Comparison of ENCODE assay signal across 1 cellular context in the genomic region with DNA sequence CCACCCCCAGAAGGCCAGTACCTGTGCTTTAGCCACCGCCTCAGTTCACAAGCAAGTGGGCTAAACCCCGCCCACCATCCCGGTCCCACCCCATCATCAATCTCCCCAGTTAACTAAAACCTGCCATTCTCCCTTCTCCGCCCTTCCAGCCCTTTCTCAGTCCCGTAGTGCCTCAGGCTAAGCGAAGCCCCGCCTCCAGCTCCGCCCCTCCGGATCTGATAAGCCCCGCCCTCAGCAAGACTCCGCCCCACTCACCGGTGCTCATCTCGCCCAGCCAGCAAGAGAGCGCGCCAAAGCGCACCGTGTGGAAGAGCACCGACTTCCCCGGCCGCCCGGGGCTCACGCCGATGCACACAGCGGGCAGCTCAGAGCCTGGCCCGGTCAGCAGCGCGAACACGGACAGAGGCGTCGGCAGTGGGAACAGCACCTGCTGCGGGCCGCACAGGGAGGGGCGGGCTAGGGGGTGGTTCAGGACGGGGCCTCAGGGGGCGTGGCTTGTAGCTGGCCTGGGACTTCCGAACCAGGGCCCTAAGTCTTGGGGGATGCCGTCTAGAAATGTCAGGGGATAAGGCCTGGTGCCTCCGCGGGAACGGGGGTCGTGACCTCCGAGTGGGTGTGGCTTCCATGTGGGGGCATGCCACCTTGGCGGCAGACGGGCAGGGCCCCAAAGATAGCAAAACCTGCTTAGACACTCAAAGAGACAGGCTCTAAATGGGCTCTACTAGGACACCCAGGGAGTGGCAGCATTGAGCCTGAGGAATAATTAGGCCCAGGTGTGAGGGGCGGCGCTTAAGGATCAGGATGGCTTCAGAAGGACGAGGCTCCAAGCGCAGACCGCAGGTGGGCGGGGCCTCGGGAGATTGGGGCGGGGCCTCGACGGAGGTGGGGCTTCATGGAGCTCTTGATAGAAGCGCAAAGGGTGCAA.
TF ChIP-seq lines count a peak whose summit lies in the region.

No MANE protein-coding gene starts in this region.

TF ChIP-seq in K562, 482 proteins besides CTCF, POLR2A, EP300 and RAD21 (continues in another document):
- TF ChIP-seq NRF1 (conservative IDR thresholded peaks at IDR 0.05 in 1 of 2, IDR thresholded peaks at IDR 0.05 in 1 of 2) (peak; percentile 52 to 59), NR2F6 (CRISPR knock-in tag; IDR thresholded peaks at IDR 0.05) (no peak), ZNF239 (CRISPR knock-in tag; IDR thresholded peaks at IDR 0.05) (no peak), ZNF263 (CRISPR knock-in tag; IDR thresholded peaks at IDR 0.05; ENCODE audit: borderline replicate concordance) (peak; percentile 71; the same call in 1 of the 2 replicates), JUND (IDR thresholded peaks at IDR 0.05; ENCODE audit: borderline replicate concordance, low read depth, low read length) (0 out of 2 replicates have a peak, but pooled peaks have one; percentile 25), JUND (tag; IDR thresholded peaks at IDR 0.05; ENCODE audit: borderline replicate concordance, low read depth, low read length) (no peak), ZNF384 (IDR thresholded peaks at IDR 0.05; ENCODE audit: low read depth, low read length) (no peak), GABPB1 (CRISPR knock-in tag; IDR thresholded peaks at IDR 0.05) (0 out of 2 replicates have a peak, but pooled peaks have one; percentile 25), FOXJ3 (CRISPR knock-in tag; IDR thresholded peaks at IDR 0.05) (no peak), PCBP1 (IDR thresholded peaks at IDR 0.05; ENCODE audit: low read depth, low read length, poor library complexity, severe bottlenecking) (peak; percentile 17), NR2C2 (CRISPR knock-in tag; IDR thresholded peaks at IDR 0.05) (peak; percentile 83; the same call in 1 of the 2 replicates), NR2C2 (tag; IDR thresholded peaks at IDR 0.05) (peak; percentile 89), HNRNPH1 (optimal IDR thresholded peaks at IDR 0.05; ENCODE audit: low read depth, low read length) (no peak), MTA3 (IDR thresholded peaks at IDR 0.05; ENCODE audit: borderline replicate concordance) (no peak), ETV1 (tag; conservative IDR thresholded peaks at IDR 0.05; ENCODE audit: low read depth) (no peak), SIX5 (IDR thresholded peaks at IDR 0.05; ENCODE audit: borderline replicate concordance in 1 of 2, insufficient read depth in 1 of 2, low read depth in 1 of 2, low read length in 2 of 2) (no peak), ZNF134 (CRISPR knock-in tag; conservative IDR thresholded peaks at IDR 0.05) (0 out of 2 replicates have a peak, but pooled peaks have one; percentile 38), CHD4 (IDR thresholded peaks at IDR 0.05; ENCODE audit: insufficient read depth, insufficient replicate concordance, low read depth, low read length, poor library complexity, severe bottlenecking) (no peak), ATF1 (CRISPR knock-in tag; IDR thresholded peaks at IDR 0.05) (no peak), ATF1 (tag; IDR thresholded peaks at IDR 0.05) (no peak), CREB1 (IDR thresholded peaks at IDR 0.05) (no peak), CREB1 (CRISPR knock-in tag; IDR thresholded peaks at IDR 0.05) (0 out of 2 replicates have a peak, but pooled peaks have one; percentile 44), TAF9B (IDR thresholded peaks at IDR 0.05; ENCODE audit: partially characterized antibody) (no peak)
- TF ChIP-seq, protein P1, sequence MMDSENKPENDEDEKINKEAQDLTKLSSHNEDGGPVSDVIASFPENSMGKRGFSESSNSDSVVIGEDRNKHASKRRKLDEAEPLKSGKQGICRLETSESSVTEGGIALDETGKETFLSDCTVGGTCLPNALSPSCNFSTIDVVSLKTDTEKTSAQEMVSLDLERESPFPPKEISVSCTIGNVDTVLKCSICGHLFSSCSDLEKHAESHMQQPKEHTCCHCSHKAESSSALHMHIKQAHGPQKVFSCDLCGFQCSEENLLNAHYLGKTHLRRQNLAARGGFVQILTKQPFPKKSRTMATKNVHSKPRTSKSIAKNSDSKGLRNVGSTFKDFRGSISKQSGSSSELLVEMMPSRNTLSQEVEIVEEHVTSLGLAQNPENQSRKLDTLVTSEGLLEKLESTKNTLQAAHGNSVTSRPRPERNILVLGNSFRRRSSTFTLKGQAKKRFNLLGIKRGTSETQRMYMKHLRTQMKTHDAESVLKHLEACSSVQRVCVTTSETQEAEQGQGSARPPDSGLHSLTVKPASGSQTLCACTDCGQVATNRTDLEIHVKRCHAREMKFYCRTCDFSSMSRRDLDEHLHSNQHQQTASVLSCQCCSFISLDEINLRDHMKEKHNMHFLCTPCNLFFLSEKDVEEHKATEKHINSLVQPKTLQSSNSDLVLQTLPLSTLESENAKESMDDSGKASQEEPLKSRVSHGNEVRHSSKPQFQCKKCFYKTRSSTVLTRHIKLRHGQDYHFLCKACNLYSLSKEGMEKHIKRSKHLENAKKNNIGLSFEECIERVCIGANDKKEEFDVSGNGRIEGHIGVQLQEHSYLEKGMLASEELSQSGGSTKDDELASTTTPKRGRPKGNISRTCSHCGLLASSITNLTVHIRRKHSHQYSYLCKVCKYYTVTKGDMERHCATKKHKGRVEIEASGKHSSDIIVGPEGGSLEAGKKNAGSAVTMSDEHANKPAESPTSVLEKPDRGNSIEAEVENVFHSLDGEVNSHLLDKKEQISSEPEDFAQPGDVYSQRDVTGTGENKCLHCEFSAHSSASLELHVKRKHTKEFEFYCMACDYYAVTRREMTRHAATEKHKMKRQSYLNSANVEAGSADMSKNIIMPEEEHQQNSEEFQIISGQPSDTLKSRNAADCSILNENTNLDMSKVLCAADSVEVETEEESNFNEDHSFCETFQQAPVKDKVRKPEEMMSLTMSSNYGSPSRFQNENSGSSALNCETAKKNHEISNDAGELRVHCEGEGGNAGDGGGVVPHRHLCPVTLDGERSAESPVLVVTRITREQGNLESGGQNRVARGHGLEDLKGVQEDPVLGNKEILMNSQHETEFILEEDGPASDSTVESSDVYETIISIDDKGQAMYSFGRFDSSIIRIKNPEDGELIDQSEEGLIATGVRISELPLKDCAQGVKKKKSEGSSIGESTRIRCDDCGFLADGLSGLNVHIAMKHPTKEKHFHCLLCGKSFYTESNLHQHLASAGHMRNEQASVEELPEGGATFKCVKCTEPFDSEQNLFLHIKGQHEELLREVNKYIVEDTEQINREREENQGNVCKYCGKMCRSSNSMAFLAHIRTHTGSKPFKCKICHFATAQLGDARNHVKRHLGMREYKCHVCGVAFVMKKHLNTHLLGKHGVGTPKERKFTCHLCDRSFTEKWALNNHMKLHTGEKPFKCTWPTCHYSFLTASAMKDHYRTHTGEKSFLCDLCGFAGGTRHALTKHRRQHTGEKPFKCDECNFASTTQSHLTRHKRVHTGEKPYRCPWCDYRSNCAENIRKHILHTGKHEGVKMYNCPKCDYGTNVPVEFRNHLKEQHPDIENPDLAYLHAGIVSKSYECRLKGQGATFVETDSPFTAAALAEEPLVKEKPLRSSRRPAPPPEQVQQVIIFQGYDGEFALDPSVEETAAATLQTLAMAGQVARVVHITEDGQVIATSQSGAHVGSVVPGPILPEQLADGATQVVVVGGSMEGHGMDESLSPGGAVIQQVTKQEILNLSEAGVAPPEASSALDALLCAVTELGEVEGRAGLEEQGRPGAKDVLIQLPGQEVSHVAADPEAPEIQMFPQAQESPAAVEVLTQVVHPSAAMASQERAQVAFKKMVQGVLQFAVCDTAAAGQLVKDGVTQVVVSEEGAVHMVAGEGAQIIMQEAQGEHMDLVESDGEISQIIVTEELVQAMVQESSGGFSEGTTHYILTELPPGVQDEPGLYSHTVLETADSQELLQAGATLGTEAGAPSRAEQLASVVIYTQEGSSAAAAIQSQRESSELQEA (IDR thresholded peaks at IDR 0.05; ENCODE audit: low read depth) = no peak
- TF ChIP-seq, protein P2, sequence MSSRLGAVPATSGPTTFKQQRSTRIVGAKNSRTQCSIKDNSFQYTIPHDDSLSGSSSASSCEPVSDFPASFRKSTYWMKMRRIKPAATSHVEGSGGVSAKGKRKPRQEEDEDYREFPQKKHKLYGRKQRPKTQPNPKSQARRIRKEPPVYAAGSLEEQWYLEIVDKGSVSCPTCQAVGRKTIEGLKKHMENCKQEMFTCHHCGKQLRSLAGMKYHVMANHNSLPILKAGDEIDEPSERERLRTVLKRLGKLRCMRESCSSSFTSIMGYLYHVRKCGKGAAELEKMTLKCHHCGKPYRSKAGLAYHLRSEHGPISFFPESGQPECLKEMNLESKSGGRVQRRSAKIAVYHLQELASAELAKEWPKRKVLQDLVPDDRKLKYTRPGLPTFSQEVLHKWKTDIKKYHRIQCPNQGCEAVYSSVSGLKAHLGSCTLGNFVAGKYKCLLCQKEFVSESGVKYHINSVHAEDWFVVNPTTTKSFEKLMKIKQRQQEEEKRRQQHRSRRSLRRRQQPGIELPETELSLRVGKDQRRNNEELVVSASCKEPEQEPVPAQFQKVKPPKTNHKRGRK (tag; IDR thresholded peaks at IDR 0.05) = no peak
- TF ChIP-seq, protein P3, sequence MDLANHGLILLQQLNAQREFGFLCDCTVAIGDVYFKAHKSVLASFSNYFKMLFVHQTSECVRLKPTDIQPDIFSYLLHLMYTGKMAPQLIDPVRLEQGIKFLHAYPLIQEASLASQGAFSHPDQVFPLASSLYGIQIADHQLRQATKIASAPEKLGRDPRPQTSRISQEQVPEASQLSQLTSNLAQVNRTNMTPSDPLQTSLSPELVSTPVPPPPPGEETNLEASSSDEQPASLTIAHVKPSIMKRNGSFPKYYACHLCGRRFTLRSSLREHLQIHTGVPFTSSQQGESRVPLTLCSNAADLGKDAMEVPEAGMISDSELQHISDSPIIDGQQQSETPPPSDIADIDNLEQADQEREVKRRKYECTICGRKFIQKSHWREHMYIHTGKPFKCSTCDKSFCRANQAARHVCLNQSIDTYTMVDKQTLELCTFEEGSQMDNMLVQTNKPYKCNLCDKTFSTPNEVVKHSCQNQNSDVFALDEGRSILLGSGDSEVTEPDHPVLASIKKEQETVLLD (IDR thresholded peaks at IDR 0.05) = no peak
- TF ChIP-seq, protein P4, sequence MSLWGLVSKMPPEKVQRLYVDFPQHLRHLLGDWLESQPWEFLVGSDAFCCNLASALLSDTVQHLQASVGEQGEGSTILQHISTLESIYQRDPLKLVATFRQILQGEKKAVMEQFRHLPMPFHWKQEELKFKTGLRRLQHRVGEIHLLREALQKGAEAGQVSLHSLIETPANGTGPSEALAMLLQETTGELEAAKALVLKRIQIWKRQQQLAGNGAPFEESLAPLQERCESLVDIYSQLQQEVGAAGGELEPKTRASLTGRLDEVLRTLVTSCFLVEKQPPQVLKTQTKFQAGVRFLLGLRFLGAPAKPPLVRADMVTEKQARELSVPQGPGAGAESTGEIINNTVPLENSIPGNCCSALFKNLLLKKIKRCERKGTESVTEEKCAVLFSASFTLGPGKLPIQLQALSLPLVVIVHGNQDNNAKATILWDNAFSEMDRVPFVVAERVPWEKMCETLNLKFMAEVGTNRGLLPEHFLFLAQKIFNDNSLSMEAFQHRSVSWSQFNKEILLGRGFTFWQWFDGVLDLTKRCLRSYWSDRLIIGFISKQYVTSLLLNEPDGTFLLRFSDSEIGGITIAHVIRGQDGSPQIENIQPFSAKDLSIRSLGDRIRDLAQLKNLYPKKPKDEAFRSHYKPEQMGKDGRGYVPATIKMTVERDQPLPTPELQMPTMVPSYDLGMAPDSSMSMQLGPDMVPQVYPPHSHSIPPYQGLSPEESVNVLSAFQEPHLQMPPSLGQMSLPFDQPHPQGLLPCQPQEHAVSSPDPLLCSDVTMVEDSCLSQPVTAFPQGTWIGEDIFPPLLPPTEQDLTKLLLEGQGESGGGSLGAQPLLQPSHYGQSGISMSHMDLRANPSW (CRISPR knock-in tag; IDR thresholded peaks at IDR 0.05) = 0 out of 2 replicates have a peak, but pooled peaks have one; percentile 50
- TF ChIP-seq, protein P5, sequence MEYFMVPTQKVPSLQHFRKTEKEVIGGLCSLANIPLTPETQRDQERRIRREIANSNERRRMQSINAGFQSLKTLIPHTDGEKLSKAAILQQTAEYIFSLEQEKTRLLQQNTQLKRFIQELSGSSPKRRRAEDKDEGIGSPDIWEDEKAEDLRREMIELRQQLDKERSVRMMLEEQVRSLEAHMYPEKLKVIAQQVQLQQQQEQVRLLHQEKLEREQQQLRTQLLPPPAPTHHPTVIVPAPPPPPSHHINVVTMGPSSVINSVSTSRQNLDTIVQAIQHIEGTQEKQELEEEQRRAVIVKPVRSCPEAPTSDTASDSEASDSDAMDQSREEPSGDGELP (CRISPR knock-in tag; IDR thresholded peaks at IDR 0.05; ENCODE audit: borderline replicate concordance) = peak; percentile 79
- TF ChIP-seq, protein P6, sequence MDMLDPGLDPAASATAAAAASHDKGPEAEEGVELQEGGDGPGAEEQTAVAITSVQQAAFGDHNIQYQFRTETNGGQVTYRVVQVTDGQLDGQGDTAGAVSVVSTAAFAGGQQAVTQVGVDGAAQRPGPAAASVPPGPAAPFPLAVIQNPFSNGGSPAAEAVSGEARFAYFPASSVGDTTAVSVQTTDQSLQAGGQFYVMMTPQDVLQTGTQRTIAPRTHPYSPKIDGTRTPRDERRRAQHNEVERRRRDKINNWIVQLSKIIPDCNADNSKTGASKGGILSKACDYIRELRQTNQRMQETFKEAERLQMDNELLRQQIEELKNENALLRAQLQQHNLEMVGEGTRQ (CRISPR knock-in tag; IDR thresholded peaks at IDR 0.05) = no peak
- TF ChIP-seq, protein P7, sequence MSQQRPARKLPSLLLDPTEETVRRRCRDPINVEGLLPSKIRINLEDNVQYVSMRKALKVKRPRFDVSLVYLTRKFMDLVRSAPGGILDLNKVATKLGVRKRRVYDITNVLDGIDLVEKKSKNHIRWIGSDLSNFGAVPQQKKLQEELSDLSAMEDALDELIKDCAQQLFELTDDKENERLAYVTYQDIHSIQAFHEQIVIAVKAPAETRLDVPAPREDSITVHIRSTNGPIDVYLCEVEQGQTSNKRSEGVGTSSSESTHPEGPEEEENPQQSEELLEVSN (IDR thresholded peaks at IDR 0.05; ENCODE audit: borderline replicate concordance in 1 of 2, extremely low read depth in 1 of 2, insufficient read depth in 1 of 2, insufficient read length in 1 of 2, low read depth in 1 of 2, low read length in 1 of 2, poor library complexity in 1 of 2, severe bottlenecking in 1 of 2) = peak; percentile 37 to 75
- TF ChIP-seq, protein P8, sequence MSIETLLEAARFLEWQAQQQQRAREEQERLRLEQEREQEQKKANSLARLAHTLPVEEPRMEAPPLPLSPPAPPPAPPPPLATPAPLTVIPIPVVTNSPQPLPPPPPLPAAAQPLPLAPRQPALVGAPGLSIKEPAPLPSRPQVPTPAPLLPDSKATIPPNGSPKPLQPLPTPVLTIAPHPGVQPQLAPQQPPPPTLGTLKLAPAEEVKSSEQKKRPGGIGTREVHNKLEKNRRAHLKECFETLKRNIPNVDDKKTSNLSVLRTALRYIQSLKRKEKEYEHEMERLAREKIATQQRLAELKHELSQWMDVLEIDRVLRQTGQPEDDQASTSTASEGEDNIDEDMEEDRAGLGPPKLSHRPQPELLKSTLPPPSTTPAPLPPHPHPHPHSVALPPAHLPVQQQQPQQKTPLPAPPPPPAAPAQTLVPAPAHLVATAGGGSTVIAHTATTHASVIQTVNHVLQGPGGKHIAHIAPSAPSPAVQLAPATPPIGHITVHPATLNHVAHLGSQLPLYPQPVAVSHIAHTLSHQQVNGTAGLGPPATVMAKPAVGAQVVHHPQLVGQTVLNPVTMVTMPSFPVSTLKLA (conservative IDR thresholded peaks at IDR 0.05) = peak in 1 of 2 experiments; percentile 64; a peak in 1 of 4 replicates
